ENCODE assay signal across 1 cellular context in genomic region chr19:49056902-49057596, GRCh38.
A peak's percentile ranks its signal among the peaks of the same experiment; 100 is the strongest.
TF ChIP-seq lines count a peak whose summit lies in the region.

No MANE protein-coding gene starts in this region.

TF ChIP-seq in GM23338, 12 proteins besides CTCF, POLR2A, EP300 and RAD21:
- TF ChIP-seq EZH2 (IDR thresholded peaks at IDR 0.05; ENCODE audit: low read depth, unreplicated experiment), result peak; percentile 25
